Comparison of ENCODE assay signal across 1 cellular context in genomic region chr18:76822510-76823165, GRCh38.
TF ChIP-seq lines count a peak whose summit lies in the region.

Gene ZNF236, plus strand, starts transcription at chr18:76822557. Its CDS starts 51 bp downstream, at chr18:76822608.

TF ChIP-seq in H1, 55 proteins besides CTCF, POLR2A, EP300 and RAD21 (continued from another document):
- TF ChIP-seq CHD7 (IDR thresholded peaks at IDR 0.05; ENCODE audit: insufficient replicate concordance, low read length) (no peak), SP1 (IDR thresholded peaks at IDR 0.05; ENCODE audit: low read depth, low read length) (no peak), SIN3A (conservative IDR thresholded peaks at IDR 0.05 in 1 of 2, IDR thresholded peaks at IDR 0.05 in 1 of 2; ENCODE audit: low read depth in 1 of 2, low read length in 2 of 2) (no peak), SIRT6 (IDR thresholded peaks at IDR 0.05; ENCODE audit: low read length) (no peak), CTBP2 (IDR thresholded peaks at IDR 0.05; ENCODE audit: borderline replicate concordance, insufficient read depth, insufficient read length, low read length) (no peak), CREB1 (IDR thresholded peaks at IDR 0.05) (no peak), EZH2 (IDR thresholded peaks at IDR 0.05; ENCODE audit: low read depth, low read length, severe bottlenecking) (no peak), EGR1 (IDR thresholded peaks at IDR 0.05; ENCODE audit: borderline replicate concordance, low read depth, low read length) (0 out of 2 replicates have a peak, but pooled peaks have one; percentile 7), TEAD4 (IDR thresholded peaks at IDR 0.05; ENCODE audit: low read depth, low read length) (no peak), GTF2F1 (IDR thresholded peaks at IDR 0.05; ENCODE audit: borderline replicate concordance, low read depth, low read length) (no peak)
